ENCODE assay signal across 15 cellular contexts in genomic region chr6:136173519-136174507, GRCh38.
DNase-seq lines count a peak whose midpoint lies in the region; TF ChIP-seq lines count a peak whose summit lies in the region.
"Had no signal": no experiment of that assay in that cellular context is flagged by ENCODE, and none has a peak within 500 bp of the region (broad histone marks: within the 10 kb centered on the region; RNA-seq: fewer than 3 reads in every experiment).

No MANE protein-coding gene starts in this region.

- no peak for TF ChIP-seq POLR2A in stomach (IDR thresholded peaks at IDR 0.05)

- H3K4me1 ChIP-seq in liver (ENCODE audit: control insufficient read depth in 4 of 4, insufficient read depth in 4 of 4, low read length in 3 of 4) (peaks cover 0 to 17% (median 13%) of the 10 kb centered on the region in 4 donors), stomach (peaks cover 0 to 14% (median 8%) of the 10 kb centered on the region in 4 donors)

- peak; percentile 12 for DNase-seq in activated CD4-positive, alpha-beta T cell treated with anti-CD3 and anti-CD28 coated beads for 48 hours
- no peak for DNase-seq in activated CD4-positive, alpha-beta T cell treated with anti-CD3 and anti-CD28 coated beads, Interleukin-2, amount 50 U/mL, for 1 hour
- DNase-seq in cardiac fibroblast (ENCODE audit: low read depth in 2 of 2) (peak; percentile 76 to 85), stomach (no peak), nucleus accumbens (lab: John Stamatoyannopoulos, UW) (no peak), H4 (ENCODE audit: low spot score) (no peak)
- DNase-seq in activated T-cell treated with anti-CD3 and anti-CD28 coated beads, Interleukin-2, amount 50 U/mL, for 1 hour, result no peak
- DNase-seq: 8988T; activated CD8-positive, alpha-beta memory T cell treated with anti-CD3 and anti-CD28 coated beads for 24 hours; midbrain; NCI-H2029 treated with DMSO at 0.1 percent for 48 hours; RPMI8226; stimulated activated naive CD4-positive, alpha-beta T cell treated with Interleukin-2 at 50 U/mL for 16 hours had no signal

- intact Hi-C loops in stomach (cut with DNase I; ENCODE audit: low total_unique reads), result no loop called here

- 36% methylated on average over 13 of the region's 13 CpGs for WGBS in liver
- 53 to 69% (median 65%) methylated on average over 13 of the region's 13 CpGs for WGBS in stomach, 5 donors

- peak overlapping the region; percentile 66 to 73 for H3K27ac ChIP-seq in liver (ENCODE audit: low read depth in 1 of 2, low read length in 2 of 2)
- H3K27ac ChIP-seq in stomach, result peak overlapping the region in 4 of 5 donors; percentile 42 to 54 (median 48)

- H3K36me3 ChIP-seq in liver (ENCODE audit: control insufficient read depth in 4 of 4, insufficient read depth in 3 of 4, low read depth in 1 of 4, low read length in 3 of 4) (no peaks in the 10 kb centered on the region), stomach (peaks cover 0 to 6% (median 0%) of the 10 kb centered on the region in 4 donors)

- H3K9me3 ChIP-seq in liver (ENCODE audit: control insufficient read depth in 4 of 4, low read length in 3 of 4) (no peaks in the 10 kb centered on the region), stomach (no peaks in the 10 kb centered on the region)
- H3K9me3 ChIP-seq: esophagus muscularis mucosa had no signal

- H3K4me3 ChIP-seq in cardiac fibroblast (replicated peaks in 1 of 2; ENCODE audit: low read depth in 2 of 2, low read length in 2 of 2) (no peak overlapping the region), liver (ENCODE audit: low read depth in 1 of 3, low read length in 3 of 3) (peak overlapping the region in 2 of 3 donors; percentile 21 to 52), stomach (no peak overlapping the region)

- H3K27me3 ChIP-seq in liver (ENCODE audit: control insufficient read depth in 4 of 4, insufficient read depth in 4 of 4, low read length in 3 of 4) (no peaks in the 10 kb centered on the region), stomach (no peaks in the 10 kb centered on the region)
- H3K27me3 ChIP-seq: esophagus muscularis mucosa had no signal

- peak in 1 of 2 donors; percentile 39 for TF ChIP-seq RAD21 in liver (IDR thresholded peaks at IDR 0.05)

- TF ChIP-seq EP300 in stomach (IDR thresholded peaks at IDR 0.05), result no peak

- no peak overlapping the region for H3K9ac ChIP-seq in liver (ENCODE audit: low read depth in 1 of 2, low read length in 2 of 2)

- no peak for TF ChIP-seq CTCF in cardiac fibroblast (IDR thresholded peaks at IDR 0.05; ENCODE audit: low read depth, low read length)
- TF ChIP-seq CTCF in liver (IDR thresholded peaks at IDR 0.05; ENCODE audit: low read depth, low read length, missing input control), result no peak
- TF ChIP-seq CTCF in stomach (IDR thresholded peaks at IDR 0.05), result no peak

TF ChIP-seq in liver, 16 proteins besides CTCF, POLR2A, EP300 and RAD21:
- TF ChIP-seq GABPA (IDR thresholded peaks at IDR 0.05 in 1 of 2, conservative IDR thresholded peaks at IDR 0.05 in 1 of 2) (peak in 1 of 2 donors; percentile 46), ATF3 (IDR thresholded peaks at IDR 0.05) (no peak), YY1 (IDR thresholded peaks at IDR 0.05) (peak; percentile 48), FOXA2 (IDR thresholded peaks at IDR 0.05) (no peak), JUND (IDR thresholded peaks at IDR 0.05) (peak in 1 of 2 donors; percentile 9), HNF4A (conservative IDR thresholded peaks at IDR 0.05) (peak in 1 of 2 donors; percentile 51), SP1 (IDR thresholded peaks at IDR 0.05) (peak; percentile 48), RXRA (IDR thresholded peaks at IDR 0.05) (peak; percentile 87 to 88), ZBTB33 (IDR thresholded peaks at IDR 0.05) (no peak), NR2F2 (IDR thresholded peaks at IDR 0.05) (peak; percentile 77)

Comparison
In these comparisons a context has a peak if more than half of its experiments do, and no peak if none do; other contexts are left out.
1. DNase-seq: peak in activated CD4-positive, alpha-beta T cell treated with anti-CD3 and anti-CD28 coated beads for 48 hours (single experiment) and cardiac fibroblast (2 of 2); none in activated CD4-positive, alpha-beta T cell treated with anti-CD3 and anti-CD28 coated beads, Interleukin-2, amount 50 U/mL, for 1 hour (single experiment), stomach (single experiment), nucleus accumbens (0 of 56), activated T-cell treated with anti-CD3 and anti-CD28 coated beads, Interleukin-2, amount 50 U/mL, for 1 hour (single experiment) and H4 (single experiment).
2. H3K4me3 ChIP-seq: peak in liver (2 of 3); none in cardiac fibroblast (0 of 2) and stomach (0 of 4).